Comparison of ENCODE assay signal across 21 cellular contexts in genomic region chr2:63287961-63288360, GRCh38.
"Had no signal": no experiment of that assay in that cellular context is flagged by ENCODE, and none has a peak within 500 bp of the region (broad histone marks: within the 10 kb centered on the region; RNA-seq: fewer than 3 reads in every experiment).

No MANE protein-coding gene starts in this region.

- FAIRE-seq: HTR-8/SVneo had no signal

- H3K27ac ChIP-seq: HL-60, RWPE1 had no signal

- H3K4me2 ChIP-seq: SK-N-SH had no signal

- ATAC-seq: Panc1, PC-3, T-cell had no signal

- DNase-seq: KBM-7; NCI-H1092; NCI-H1105 treated with DMSO at 0.1 percent for 48 hours; NCI-H1417 treated with DMSO at 0.1 percent for 48 hours; NCI-H146; NCI-H187 treated with DMSO at 0.1 percent for 48 hours; NCI-H2029 treated with DMSO at 0.1 percent for 48 hours; NCI-H2171 treated with DMSO at 0.1 percent for 48 hours; NCI-H510A treated with DMSO at 0.1 percent for 48 hours; NCI-H526 treated with DMSO at 0.1 percent for 48 hours; NCI-H748 treated with DMSO at 0.1 percent for 48 hours; NK-92 treated with Interleukin-12 subunit alpha and Interleukin-12 subunit beta, amount 100 ng/mL, for 24 hours; PC-3; SHP77; SK-N-SH; SW 1271; T-cell had no signal

- H3K9ac ChIP-seq: SK-N-SH had no signal
